8 cellular contexts compared by ENCODE assay signal in the genomic region with DNA sequence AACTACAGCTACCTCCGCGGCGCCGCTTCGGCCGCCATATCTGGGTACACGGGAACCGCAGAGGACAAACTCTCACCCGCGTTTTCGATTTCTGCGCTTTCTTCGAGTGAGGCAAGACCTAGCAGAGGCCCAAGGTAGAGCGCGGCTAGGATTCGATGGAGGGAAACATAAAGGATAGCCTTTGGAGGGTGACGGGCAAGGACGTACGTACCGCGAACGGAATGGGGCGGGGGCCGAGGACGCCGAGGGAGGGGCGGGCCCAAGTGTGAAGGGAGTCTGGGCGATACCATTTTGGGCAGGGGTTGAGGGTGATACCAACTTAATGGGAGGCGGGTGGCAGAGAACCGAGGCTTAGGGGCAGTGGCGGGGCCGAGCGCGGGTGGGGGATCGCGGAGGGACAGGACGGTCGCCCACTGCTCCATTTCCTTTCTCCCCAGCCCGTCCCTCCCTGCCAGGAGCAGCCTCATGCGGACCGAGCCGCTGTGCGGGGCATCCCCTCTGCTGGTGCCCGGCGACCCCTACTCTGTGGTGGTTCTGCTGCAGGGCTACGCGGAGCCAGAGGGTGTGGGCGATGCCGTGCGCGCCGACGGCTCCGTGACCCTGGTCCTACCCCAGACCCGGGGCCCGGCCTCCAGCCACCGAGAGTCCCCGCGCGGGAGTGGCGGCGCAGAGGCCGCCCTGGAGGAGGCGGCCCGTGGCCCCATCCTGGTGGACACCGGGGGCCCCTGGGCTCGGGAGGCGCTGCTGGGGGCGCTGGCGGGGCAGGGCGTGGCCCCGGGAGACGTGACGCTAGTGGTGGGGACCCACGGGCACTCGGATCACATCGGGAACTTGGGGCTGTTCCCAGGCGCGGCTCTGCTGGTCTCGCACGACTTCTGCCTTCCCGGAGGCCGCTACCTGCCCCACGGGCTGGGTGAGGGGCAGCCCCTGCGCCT. TPM values are rescaled to one million over a fixed set of nuclear protein-coding genes. Genes with fewer than 3 reads are reported as not detected.
DNase-seq lines count a peak whose midpoint lies in the region; ATAC-seq, FAIRE-seq and TF ChIP-seq lines count a peak whose summit lies in the region.

TSS of gene MBLAC1 (plus strand) at position 37 of the 935 bp plus-strand sequence. CDS start at position 466, 429 bp downstream.

- CTCF ChIA-PET in PC-3 (lab: Charles Lee) = interaction anchor here (0.8 kb wide), 1 partner anchor 25 kb away, joined by 5 read pairs; no protein-coding TSS in a partner anchor

- peak within 1 kb of the TSS; percentile 93 for H3K4me2 ChIP-seq in PC-3 (ENCODE audit: low read length)

- H3K27ac ChIP-seq in PC-3 (ENCODE audit: low read length) (peak within 1 kb of the TSS; percentile 92), esophagus (ENCODE audit: low read depth in 2 of 2, low read length in 1 of 2) (peak within 1 kb of the TSS; percentile 95 to 98)

- intact Hi-C loops in PC-3 (cut with micrococcal nuclease) = loop anchor here (1.0 to 5.0 kb wide), 2 partner anchors 26 to 45 kb away; partner anchors contain the start of genes AP4M1, MCM7 and ZNF3

- in situ Hi-C loops in KBM-7 (cut with MboI; ENCODE audit: low pct_unique_long_range_greater_than_20kb, low sequenced_read_pairs) = no loop called here

- H3K27me3 Mint-ChIP-seq in activated T-cell treated with anti-CD3 and anti-CD28 coated beads, Interleukin-2, amount 50 U/mL, for 24 hours = no peaks in the 10 kb centered on the region

- H3K9ac ChIP-seq in PC-3 (ENCODE audit: low read length) (peak within 1 kb of the TSS; percentile 91), mucosa of stomach (ENCODE audit: low read length) (peak within 1 kb of the TSS; percentile 96)

- 0 out of 2 replicates have a peak, but pooled peaks cover 5% of the 10 kb centered on the region for H3K79me2 ChIP-seq in PC-3 (ENCODE audit: low read length)

- no peaks in the 10 kb centered on the region for H3K36me3 ChIP-seq in PC-3 (ENCODE audit: low read depth, low read length)
- no peaks in the 10 kb centered on the region for H3K36me3 ChIP-seq in esophagus (ENCODE audit: control insufficient read depth in 2 of 2, insufficient read depth in 2 of 2, low read length in 1 of 2)
- no peaks in the 10 kb centered on the region for H3K36me3 ChIP-seq in mucosa of stomach (ENCODE audit: control insufficient read depth, insufficient read depth, low read length)

- peaks cover 38% of the 10 kb centered on the region for H3K4me1 Mint-ChIP-seq in activated T-cell treated with anti-CD3 and anti-CD28 coated beads, Interleukin-2, amount 50 U/mL, for 24 hours (ENCODE audit: low read depth)

- H3F3A ChIP-seq in PC-3 (ENCODE audit: low read length, unreplicated experiment) = no peaks in the 10 kb centered on the region

- 0 to 1% methylated on average over 66 to 85 of the region's 85 CpGs for WGBS in esophagus, 2 donors

- H3K4me1 ChIP-seq in PC-3 (ENCODE audit: insufficient read depth, low read length) (0 out of 2 replicates have a peak, but pooled peaks cover 4% of the 10 kb centered on the region), esophagus (ENCODE audit: control insufficient read depth in 2 of 2, insufficient read depth in 2 of 2, low read length in 1 of 2) (peaks cover 4 to 5% of the 10 kb centered on the region in 2 donors), mucosa of stomach (ENCODE audit: control insufficient read depth, insufficient read depth, low read length) (peaks cover 41% of the 10 kb centered on the region)

- FAIRE-seq in D721Med (lab: Jason Lieb, UNC) = no peak

- H3K9me3 ChIP-seq in PC-3 (ENCODE audit: low read length) (no peaks in the 10 kb centered on the region), esophagus (ENCODE audit: control insufficient read depth in 2 of 2, insufficient read depth in 1 of 2, low read depth in 1 of 2, low read length in 1 of 2) (no peaks in the 10 kb centered on the region), mucosa of stomach (ENCODE audit: control insufficient read depth, low read length) (no peaks in the 10 kb centered on the region)

- no peaks in the 10 kb centered on the region for H4K20me1 ChIP-seq in PC-3 (ENCODE audit: low read length)

- H3K4me3 ChIP-seq in PC-3 (ENCODE audit: low read length) = peak within 1 kb of the TSS; percentile 80
- H3K4me3 ChIP-seq in esophagus (ENCODE audit: low read depth in 1 of 2, low read length in 2 of 2) = peak within 1 kb of the TSS; percentile 76 to 81
- peak within 1 kb of the TSS; percentile 91 for H3K4me3 ChIP-seq in mucosa of stomach (ENCODE audit: low read length)

- ATAC-seq in GM21529 (IDR thresholded peaks at IDR 0.05; ENCODE audit: unreplicated experiment) = peak; percentile 75
- ATAC-seq in PC-3 = peak; percentile 65

- peaks cover 37% of the 10 kb centered on the region for H3K36me3 Mint-ChIP-seq in activated T-cell treated with anti-CD3 and anti-CD28 coated beads, Interleukin-2, amount 50 U/mL, for 24 hours (ENCODE audit: low read depth)

- H3K27me3 ChIP-seq in PC-3 (ENCODE audit: low read length) = no peaks in the 10 kb centered on the region
- H3K27me3 ChIP-seq in esophagus (ENCODE audit: control insufficient read depth in 1 of 2, insufficient read depth in 2 of 2, low read length in 2 of 2) = no peaks in the 10 kb centered on the region
- no peaks in the 10 kb centered on the region for H3K27me3 ChIP-seq in mucosa of stomach (ENCODE audit: control insufficient read depth, insufficient read depth, low read length)

- H3K27ac Mint-ChIP-seq in activated T-cell treated with anti-CD3 and anti-CD28 coated beads, Interleukin-2, amount 50 U/mL, for 24 hours = peak within 1 kb of the TSS; percentile 100

- no peaks in the 10 kb centered on the region for H3K9me2 ChIP-seq in PC-3 (replicated peaks; ENCODE audit: low read length)

- POLR2A ChIA-PET in PC-3 (lab: Charles Lee; ENCODE audit: unreplicated experiment) = interaction anchor here (0.6 kb wide), 2 partner anchors 21 to 26 kb away, joined by 5 to 6 read pairs; partner anchors contain the start of gene AP4M1

- peak within 1 kb of the TSS; percentile 84 for H2AFZ ChIP-seq in PC-3 (ENCODE audit: low read length)

- BruUV-seq in PC-3 (replicated peaks; lab: Mats Ljungman, UMichigan) = no TSS peak

- H3K9me3 Mint-ChIP-seq in activated T-cell treated with anti-CD3 and anti-CD28 coated beads, Interleukin-2, amount 50 U/mL, for 24 hours = no peaks in the 10 kb centered on the region

- peak; percentile 89 for DNase-seq in D721Med (ENCODE audit: insufficient read length, low spot score)
- peak; percentile 90 for DNase-seq in KBM-7
- peak; percentile 85 for DNase-seq in PC-3
- peak; percentile 93 for DNase-seq in activated T-cell treated with anti-CD3 and anti-CD28 coated beads, Interleukin-2, amount 50 U/mL, for 24 hours
- DNase-seq in stimulated activated CD8-positive, alpha-beta memory T cell treated with anti-CD3 and anti-CD28 coated beads, Interleukin-4, amount 100 ng/mL, for 4 hours (ENCODE audit: low read depth in 2 of 2, low spot score in 1 of 2) = peak; percentile 81 to 87

- H3K4me3 Mint-ChIP-seq in activated T-cell treated with anti-CD3 and anti-CD28 coated beads, Interleukin-2, amount 50 U/mL, for 24 hours = peak within 1 kb of the TSS; percentile 99

- TF ChIP-seq CTCF in D721Med (IDR thresholded peaks at IDR 0.05; ENCODE audit: insufficient read depth, missing control alignments) = no peak
- no peak for TF ChIP-seq CTCF in PC-3 (conservative IDR thresholded peaks at IDR 0.05; ENCODE audit: low read depth, low read length)

RNA-seq across cellular contexts. Expression of gene MBLAC1, which starts in this region (rescaled TPM):
- total RNA-seq in PC-3 (2014; rRNA removed) = 2.7 and 4.3 TPM in 2 replicates
- 1 to 10 TPM; 2.7 to 3.7 TPM for polyA plus RNA-seq in esophagus

Comparison
In these comparisons a context has a peak if more than half of its experiments do, and no peak if none do; other contexts are left out.
1. Peak in every context shown above with its lines: DNase-seq, ATAC-seq, H3K4me3 ChIP-seq and H3K27ac ChIP-seq.